ENCODE assay signal across 22 cellular contexts in genomic region chr20:38825571-38825900, GRCh38. TPM values are rescaled to one million over a fixed set of nuclear protein-coding genes. Genes with fewer than 3 reads are reported as not detected.
DNase-seq lines count a peak whose midpoint lies in the region; ATAC-seq and TF ChIP-seq lines count a peak whose summit lies in the region.
"Had no signal": no experiment of that assay in that cellular context is flagged by ENCODE, and none has a peak within 500 bp of the region (broad histone marks: within the 10 kb centered on the region; RNA-seq: fewer than 3 reads in every experiment).

No MANE protein-coding gene starts in this region.

- H3K9me3 Mint-ChIP-seq in activated CD4-positive, alpha-beta T cell treated with anti-CD3 and anti-CD28 coated beads for 36 hours (ENCODE audit: low read depth): no peaks in the 10 kb centered on the region
- H3K9me3 Mint-ChIP-seq in neural progenitor cell: peaks cover 10% of the 10 kb centered on the region

- peaks cover 77% of the 10 kb centered on the region for H3K36me3 Mint-ChIP-seq in activated CD4-positive, alpha-beta T cell treated with anti-CD3 and anti-CD28 coated beads for 36 hours (ENCODE audit: low read depth)
- no peaks in the 10 kb centered on the region for H3K36me3 Mint-ChIP-seq in neural progenitor cell

- H4K20me1 ChIP-seq in OCI-LY3 (ENCODE audit: insufficient read depth, low read length) (peaks cover 96% of the 10 kb centered on the region), neural progenitor cell (ENCODE audit: low read depth) (peaks cover 11% of the 10 kb centered on the region)

- H3K4me1 ChIP-seq in OCI-LY3 (ENCODE audit: low read length) (peaks cover 83% of the 10 kb centered on the region), neural progenitor cell (peaks cover 13% of the 10 kb centered on the region), thyroid gland (peaks cover 8 to 23% of the 10 kb centered on the region in 2 donors)

- no peak for TF ChIP-seq POLR2A in thyroid gland (IDR thresholded peaks at IDR 0.05)

- H3K4me3 Mint-ChIP-seq in activated CD4-positive, alpha-beta T cell treated with anti-CD3 and anti-CD28 coated beads for 36 hours: no peak overlapping the region
- H3K4me3 Mint-ChIP-seq in neural progenitor cell: peak overlapping the region; percentile 31
- H3K4me3 Mint-ChIP-seq: activated naive CD8-positive, alpha-beta T cell treated with anti-CD3 and anti-CD28 coated beads, Interleukin-2, amount 10 ng/mL, durations not matched to agents 7 days and 5 days; brain had no signal

- H3K36me3 ChIP-seq in OCI-LY3 (replicated peaks; ENCODE audit: low read depth, low read length) (peaks cover 88% of the 10 kb centered on the region), neural progenitor cell (no peaks in the 10 kb centered on the region), thyroid gland (no peaks in the 10 kb centered on the region)
- H3K36me3 ChIP-seq: stomach, upper lobe of right lung had no signal

- POLR2A ChIA-PET in activated CD4-positive, alpha-beta T cell treated with anti-CD3 and anti-CD28 coated beads for 36 hours (lab: Charles Lee): no interaction called here

- H3K9ac ChIP-seq in OCI-LY3 (ENCODE audit: low read length): no peak overlapping the region
- H3K9ac ChIP-seq in neural progenitor cell: no peak overlapping the region

- H3K4me3 ChIP-seq in OCI-LY3 (ENCODE audit: low read length) (no peak overlapping the region), dorsolateral prefrontal cortex (no peak overlapping the region), neural progenitor cell (no peak overlapping the region), thyroid gland (replicated peaks in 1 of 3) (no peak overlapping the region)
- H3K4me3 ChIP-seq: stomach, upper lobe of right lung had no signal

- no peak for ATAC-seq in activated CD4-positive, alpha-beta T cell treated with anti-CD3 and anti-CD28 coated beads for 36 hours
- ATAC-seq in GM21786 (IDR thresholded peaks at IDR 0.05; ENCODE audit: unreplicated experiment): no peak
- ATAC-seq: left lobe of liver had no signal

- H2AFZ ChIP-seq in OCI-LY3 (ENCODE audit: low read depth, low read length) (no peak overlapping the region), neural progenitor cell (replicated peaks) (no peak overlapping the region)

- H3K9me3 ChIP-seq in OCI-LY3 (ENCODE audit: insufficient read depth, low read length): no peaks in the 10 kb centered on the region
- H3K9me3 ChIP-seq in neural progenitor cell (ENCODE audit: low read depth): no peaks in the 10 kb centered on the region
- no peaks in the 10 kb centered on the region for H3K9me3 ChIP-seq in thyroid gland
- H3K9me3 ChIP-seq: upper lobe of right lung had no signal

- intact Hi-C loops in activated CD4-positive, alpha-beta T cell treated with anti-CD3 and anti-CD28 coated beads for 36 hours (cut with DNase I, micrococcal nuclease): no loop called here
- intact Hi-C loops in dorsolateral prefrontal cortex (cut with DNase I): no loop called here
- intact Hi-C loops in thyroid gland (cut with DNase I): no loop called here

- no peaks in the 10 kb centered on the region for H3K27me3 Mint-ChIP-seq in activated CD4-positive, alpha-beta T cell treated with anti-CD3 and anti-CD28 coated beads for 36 hours
- peaks cover 21% of the 10 kb centered on the region for H3K27me3 Mint-ChIP-seq in neural progenitor cell (ENCODE audit: insufficient read depth, low read depth)
- H3K27me3 Mint-ChIP-seq: activated naive CD8-positive, alpha-beta T cell treated with anti-CD3 and anti-CD28 coated beads, Interleukin-2, amount 10 ng/mL, durations not matched to agents 7 days and 5 days had no signal

- 67 to 93% methylated on average over 1 of the region's 1 CpG for WGBS in thyroid gland, 2 donors

- peaks cover 90% of the 10 kb centered on the region for H3K4me1 Mint-ChIP-seq in activated CD4-positive, alpha-beta T cell treated with anti-CD3 and anti-CD28 coated beads for 36 hours
- peaks cover 25% of the 10 kb centered on the region for H3K4me1 Mint-ChIP-seq in neural progenitor cell

- H3K79me2 ChIP-seq in OCI-LY3 (ENCODE audit: low read length): peaks cover 100% of the 10 kb centered on the region
- H3K79me2 ChIP-seq in neural progenitor cell (ENCODE audit: low read depth): no peaks in the 10 kb centered on the region

- H3K27ac ChIP-seq in OCI-LY3 (ENCODE audit: low read length): peak overlapping the region; percentile 12; the same call in 1 of the 2 replicates
- peak overlapping the region in 57 of 59 donors; percentile 3 to 92 (median 76) for H3K27ac ChIP-seq in dorsolateral prefrontal cortex
- H3K27ac ChIP-seq in neural progenitor cell: no peak overlapping the region
- H3K27ac ChIP-seq in thyroid gland: no peak overlapping the region
- H3K27ac ChIP-seq: 22Rv1, HL-60, stomach, upper lobe of right lung had no signal

- no peak for DNase-seq in activated CD4-positive, alpha-beta T cell treated with anti-CD3 and anti-CD28 coated beads for 36 hours
- DNase-seq in activated CD4-positive, alpha-beta T cell treated with anti-CD3 and anti-CD28 coated beads, Interleukin-2, amount 50 U/mL, for 1 hour: no peak
- DNase-seq in dorsolateral prefrontal cortex (no peak), neural progenitor cell (ENCODE audit: low spot score) (no peak), amygdala (lab: John Stamatoyannopoulos, UW) (no peak), thyroid gland (no peak)
- DNase-seq: activated CD4-positive, alpha-beta T cell treated with anti-CD3 and anti-CD28 coated beads, Interleukin-2, amount 50 U/mL, for 48 hours; activated naive CD8-positive, alpha-beta T cell treated with anti-CD3 and anti-CD28 coated beads, Interleukin-2, amount 10 ng/mL, durations not matched to agents 7 days and 5 days; activated T-cell treated with anti-CD3 and anti-CD28 coated beads, Interleukin-2, amount 50 U/mL, for 1 hour; AML-193; NCI-H1694; Right ventricle myocardium superior; small intestine; stimulated activated CD4-positive, alpha-beta T cell treated with anti-CD3 and anti-CD28 coated beads, Interleukin-4, amount 100 ng/mL, for 1 hour; stomach; upper lobe of right lung had no signal

- CTCF ChIA-PET in activated CD4-positive, alpha-beta T cell treated with anti-CD3 and anti-CD28 coated beads for 36 hours (lab: Charles Lee): interaction anchor here (0.6 to 1.5 kb wide), 2 partner anchors 15 to 35 kb away, joined by 3 read pairs; no protein-coding TSS in a partner anchor

- H3K4me2 ChIP-seq in OCI-LY3 (ENCODE audit: low read length): no peak overlapping the region
- peak overlapping the region; percentile 56 for H3K4me2 ChIP-seq in neural progenitor cell

- H3F3A ChIP-seq in neural progenitor cell (ENCODE audit: low read depth): no peaks in the 10 kb centered on the region

- H3K27ac Mint-ChIP-seq in activated CD4-positive, alpha-beta T cell treated with anti-CD3 and anti-CD28 coated beads for 36 hours: peak overlapping the region; percentile 16
- no peak overlapping the region for H3K27ac Mint-ChIP-seq in neural progenitor cell
- H3K27ac Mint-ChIP-seq: activated naive CD8-positive, alpha-beta T cell treated with anti-CD3 and anti-CD28 coated beads, Interleukin-2, amount 10 ng/mL, durations not matched to agents 7 days and 5 days; brain had no signal

- TF ChIP-seq CTCF in OCI-LY3 (IDR thresholded peaks at IDR 0.05; ENCODE audit: low read depth, low read length) (no peak), dorsolateral prefrontal cortex (IDR thresholded peaks at IDR 0.05 in 54 of 56, conservative IDR thresholded peaks at IDR 0.05 in 2 of 56; ENCODE audit: low read depth in 1 of 56, partially characterized antibody in 56 of 56) (no peak), neural progenitor cell (IDR thresholded peaks at IDR 0.05) (no peak), thyroid gland (IDR thresholded peaks at IDR 0.05) (no peak)

- H3K27me3 ChIP-seq in OCI-LY3 (ENCODE audit: low read depth, low read length) (no peaks in the 10 kb centered on the region), dorsolateral prefrontal cortex (no peaks in the 10 kb centered on the region), neural progenitor cell (no peaks in the 10 kb centered on the region), thyroid gland (no peaks in the 10 kb centered on the region)
- H3K27me3 ChIP-seq: upper lobe of right lung had no signal

RNA-seq across cellular contexts. Expression of gene PPP1R16B, which starts 20.0 kb away (rescaled TPM):
- total RNA-seq in activated CD4-positive, alpha-beta T cell treated with anti-CD3 and anti-CD28 coated beads for 36 hours: 10 to 100 TPM; 78.8 to 84.0 TPM
- total RNA-seq in dorsolateral prefrontal cortex: 100 to 1,000 TPM; 104 to 181 (median 137) TPM
- 0.95 and 1.6 TPM in 2 replicates for total RNA-seq in neural progenitor cell (ENCODE audit: low replicate concordance)
- total RNA-seq in thyroid gland: 10 to 100 TPM in 2 of 4 donors, 1 to 10 TPM in 2; 6.3 to 14.4 (median 9.0) TPM

Comparison
In these comparisons a context has a peak if more than half of its experiments do, and no peak if none do; other contexts are left out.
1. H3K27ac ChIP-seq: peak in OCI-LY3 (single experiment) and dorsolateral prefrontal cortex (57 of 59); none in neural progenitor cell (single experiment) and thyroid gland (0 of 3).
2. RNA of gene PPP1R16B, which starts 20.0 kb away (total RNA-seq): 104 to 181 TPM in dorsolateral prefrontal cortex and 78.8 to 84.0 TPM in activated CD4-positive, alpha-beta T cell treated with anti-CD3 and anti-CD28 coated beads for 36 hours; 6.3 to 14.4 TPM in thyroid gland and 0.95 to 1.6 TPM in neural progenitor cell; every median in the first group is over 4 times any median in the second.